Comparison of ENCODE assay signal across 1 cellular context in the genomic region with DNA sequence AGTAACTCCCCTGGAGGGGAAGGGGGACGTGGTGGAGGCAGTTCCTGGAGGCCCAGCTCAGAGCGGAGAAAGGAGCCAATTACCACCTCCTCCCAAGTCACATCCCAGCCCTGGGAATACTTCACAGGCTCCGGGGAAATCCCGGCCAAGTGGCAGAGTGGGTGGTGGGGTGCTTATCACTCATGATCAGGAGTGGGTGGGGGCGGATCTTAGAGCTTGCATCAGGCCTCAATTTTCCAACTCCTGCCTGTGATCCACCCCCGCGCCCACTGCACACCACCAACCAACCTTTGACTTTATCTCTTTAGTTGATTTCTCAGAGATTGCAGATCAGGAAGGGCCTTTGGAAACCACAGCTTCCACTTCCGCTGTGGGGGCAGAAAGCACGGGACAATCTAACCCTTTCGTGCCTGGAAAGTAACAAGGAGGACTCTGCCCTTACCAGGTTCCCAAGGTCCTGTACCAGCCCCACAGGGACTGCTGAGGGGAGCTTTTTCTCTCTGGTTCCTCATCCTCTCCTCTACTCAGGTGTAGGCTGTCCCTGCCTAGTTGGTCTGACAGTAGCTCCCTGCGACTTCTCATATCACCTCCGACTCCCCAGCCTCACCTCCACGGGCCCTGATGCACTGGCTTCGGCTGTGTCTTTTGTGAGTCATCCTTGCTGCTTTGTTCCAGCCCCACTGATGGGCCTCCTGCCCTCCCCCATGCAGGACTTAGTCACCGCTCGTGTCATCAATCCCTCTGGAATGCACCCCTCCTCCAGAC.
TF ChIP-seq lines count a peak whose summit lies in the region.

No MANE protein-coding gene starts in this region.

TF ChIP-seq in K562, 482 proteins besides CTCF, POLR2A, EP300 and RAD21 (continued from another document and continues in another):
- no peak for TF ChIP-seq CHAMP1 (IDR thresholded peaks at IDR 0.05)
- TF ChIP-seq SMARCA4 (IDR thresholded peaks at IDR 0.05), result peak; percentile 95
- TF ChIP-seq ZNF551 (CRISPR knock-in tag; IDR thresholded peaks at IDR 0.05), result no peak
- no peak for TF ChIP-seq USF2 (CRISPR knock-in tag; IDR thresholded peaks at IDR 0.05)
- TF ChIP-seq SREBF1 (IDR thresholded peaks at IDR 0.05; ENCODE audit: borderline replicate concordance, low read depth, low read length), result no peak
- peak; percentile 22; the same call in 1 of the 2 replicates for TF ChIP-seq RAD51 (IDR thresholded peaks at IDR 0.05; ENCODE audit: borderline replicate concordance, low read depth)
- peak; percentile 15; the same call in 1 of the 2 replicates for TF ChIP-seq EHMT2 (IDR thresholded peaks at IDR 0.05)
- peak; percentile 71 for TF ChIP-seq EP400 (IDR thresholded peaks at IDR 0.05)
- TF ChIP-seq ILF3 (IDR thresholded peaks at IDR 0.05; ENCODE audit: borderline replicate concordance), result no peak; the same call in 1 of the 2 replicates
- TF ChIP-seq, protein P1, sequence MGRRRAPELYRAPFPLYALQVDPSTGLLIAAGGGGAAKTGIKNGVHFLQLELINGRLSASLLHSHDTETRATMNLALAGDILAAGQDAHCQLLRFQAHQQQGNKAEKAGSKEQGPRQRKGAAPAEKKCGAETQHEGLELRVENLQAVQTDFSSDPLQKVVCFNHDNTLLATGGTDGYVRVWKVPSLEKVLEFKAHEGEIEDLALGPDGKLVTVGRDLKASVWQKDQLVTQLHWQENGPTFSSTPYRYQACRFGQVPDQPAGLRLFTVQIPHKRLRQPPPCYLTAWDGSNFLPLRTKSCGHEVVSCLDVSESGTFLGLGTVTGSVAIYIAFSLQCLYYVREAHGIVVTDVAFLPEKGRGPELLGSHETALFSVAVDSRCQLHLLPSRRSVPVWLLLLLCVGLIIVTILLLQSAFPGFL (CRISPR knock-in tag; IDR thresholded peaks at IDR 0.05), result no peak
- TF ChIP-seq PTRF (tag; IDR thresholded peaks at IDR 0.05), result no peak
- TF ChIP-seq MCM3 (IDR thresholded peaks at IDR 0.05), result no peak
- no peak for TF ChIP-seq SRSF7 (optimal IDR thresholded peaks at IDR 0.05; ENCODE audit: low read depth, low read length)
- no peak for TF ChIP-seq MIER1 (IDR thresholded peaks at IDR 0.05; ENCODE audit: low read depth)
- no peak for TF ChIP-seq MAFK (IDR thresholded peaks at IDR 0.05; ENCODE audit: low read length)
- no peak for TF ChIP-seq RBM39 (optimal IDR thresholded peaks at IDR 0.05; ENCODE audit: low read depth, low read length)
- no peak for TF ChIP-seq FOXA1 (IDR thresholded peaks at IDR 0.05; ENCODE audit: borderline replicate concordance)
- TF ChIP-seq, protein P2, sequence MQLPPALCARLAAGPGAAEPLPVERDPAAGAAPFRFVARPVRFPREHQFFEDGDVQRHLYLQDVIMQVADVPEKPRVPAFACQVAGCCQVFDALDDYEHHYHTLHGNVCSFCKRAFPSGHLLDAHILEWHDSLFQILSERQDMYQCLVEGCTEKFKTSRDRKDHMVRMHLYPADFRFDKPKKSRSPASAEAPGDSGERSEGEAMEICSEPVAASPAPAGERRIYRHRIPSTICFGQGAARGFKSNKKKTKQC (CRISPR knock-in tag; IDR thresholded peaks at IDR 0.05), result peak; percentile 62; the same call in 1 of the 2 replicates
- TF ChIP-seq DLX4 (CRISPR knock-in tag; IDR thresholded peaks at IDR 0.05), result no peak
- TF ChIP-seq CCNT2 (IDR thresholded peaks at IDR 0.05; ENCODE audit: borderline replicate concordance, extremely low read depth, insufficient read length, low read depth, low read length), result peak; percentile 76
- TF ChIP-seq ZNF436 (CRISPR knock-in tag; IDR thresholded peaks at IDR 0.05), result no peak
- TF ChIP-seq, protein P3, sequence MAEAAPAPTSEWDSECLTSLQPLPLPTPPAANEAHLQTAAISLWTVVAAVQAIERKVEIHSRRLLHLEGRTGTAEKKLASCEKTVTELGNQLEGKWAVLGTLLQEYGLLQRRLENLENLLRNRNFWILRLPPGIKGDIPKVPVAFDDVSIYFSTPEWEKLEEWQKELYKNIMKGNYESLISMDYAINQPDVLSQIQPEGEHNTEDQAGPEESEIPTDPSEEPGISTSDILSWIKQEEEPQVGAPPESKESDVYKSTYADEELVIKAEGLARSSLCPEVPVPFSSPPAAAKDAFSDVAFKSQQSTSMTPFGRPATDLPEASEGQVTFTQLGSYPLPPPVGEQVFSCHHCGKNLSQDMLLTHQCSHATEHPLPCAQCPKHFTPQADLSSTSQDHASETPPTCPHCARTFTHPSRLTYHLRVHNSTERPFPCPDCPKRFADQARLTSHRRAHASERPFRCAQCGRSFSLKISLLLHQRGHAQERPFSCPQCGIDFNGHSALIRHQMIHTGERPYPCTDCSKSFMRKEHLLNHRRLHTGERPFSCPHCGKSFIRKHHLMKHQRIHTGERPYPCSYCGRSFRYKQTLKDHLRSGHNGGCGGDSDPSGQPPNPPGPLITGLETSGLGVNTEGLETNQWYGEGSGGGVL (CRISPR knock-in tag; IDR thresholded peaks at IDR 0.05), result no peak
- TF ChIP-seq ZNF133 (CRISPR knock-in tag; IDR thresholded peaks at IDR 0.05), result no peak
- TF ChIP-seq HMG20A (CRISPR knock-in tag; conservative IDR thresholded peaks at IDR 0.05), result no peak
- no peak for TF ChIP-seq E2F6 (IDR thresholded peaks at IDR 0.05; ENCODE audit: borderline replicate concordance in 1 of 2, extremely low read depth in 1 of 2, insufficient read depth in 1 of 2, insufficient read length in 1 of 2, low read depth in 1 of 2, low read length in 1 of 2, poor library complexity in 1 of 2, severe bottlenecking in 1 of 2)
- TF ChIP-seq E2F5 (CRISPR knock-in tag; IDR thresholded peaks at IDR 0.05), result no peak
- TF ChIP-seq ZNF707 (CRISPR knock-in tag; conservative IDR thresholded peaks at IDR 0.05), result 0 out of 2 replicates have a peak, but pooled peaks have one; percentile 33
- TF ChIP-seq KDM4B (IDR thresholded peaks at IDR 0.05; ENCODE audit: borderline replicate concordance in 2 of 2, low read depth in 1 of 2), result peak in 1 of 2 experiments; percentile 27; a peak in 1 of 4 replicates
- TF ChIP-seq ZNF217 (CRISPR knock-in tag; IDR thresholded peaks at IDR 0.05), result no peak
- TF ChIP-seq POLR2G (IDR thresholded peaks at IDR 0.05; ENCODE audit: low read depth, low read length), result peak; percentile 61
- no peak for TF ChIP-seq ZNF445 (CRISPR knock-in tag; IDR thresholded peaks at IDR 0.05; ENCODE audit: low read depth)
- TF ChIP-seq ZNF263 (CRISPR knock-in tag; IDR thresholded peaks at IDR 0.05; ENCODE audit: borderline replicate concordance), result peak; percentile 53; the same call in 1 of the 2 replicates
- TF ChIP-seq, protein P4, sequence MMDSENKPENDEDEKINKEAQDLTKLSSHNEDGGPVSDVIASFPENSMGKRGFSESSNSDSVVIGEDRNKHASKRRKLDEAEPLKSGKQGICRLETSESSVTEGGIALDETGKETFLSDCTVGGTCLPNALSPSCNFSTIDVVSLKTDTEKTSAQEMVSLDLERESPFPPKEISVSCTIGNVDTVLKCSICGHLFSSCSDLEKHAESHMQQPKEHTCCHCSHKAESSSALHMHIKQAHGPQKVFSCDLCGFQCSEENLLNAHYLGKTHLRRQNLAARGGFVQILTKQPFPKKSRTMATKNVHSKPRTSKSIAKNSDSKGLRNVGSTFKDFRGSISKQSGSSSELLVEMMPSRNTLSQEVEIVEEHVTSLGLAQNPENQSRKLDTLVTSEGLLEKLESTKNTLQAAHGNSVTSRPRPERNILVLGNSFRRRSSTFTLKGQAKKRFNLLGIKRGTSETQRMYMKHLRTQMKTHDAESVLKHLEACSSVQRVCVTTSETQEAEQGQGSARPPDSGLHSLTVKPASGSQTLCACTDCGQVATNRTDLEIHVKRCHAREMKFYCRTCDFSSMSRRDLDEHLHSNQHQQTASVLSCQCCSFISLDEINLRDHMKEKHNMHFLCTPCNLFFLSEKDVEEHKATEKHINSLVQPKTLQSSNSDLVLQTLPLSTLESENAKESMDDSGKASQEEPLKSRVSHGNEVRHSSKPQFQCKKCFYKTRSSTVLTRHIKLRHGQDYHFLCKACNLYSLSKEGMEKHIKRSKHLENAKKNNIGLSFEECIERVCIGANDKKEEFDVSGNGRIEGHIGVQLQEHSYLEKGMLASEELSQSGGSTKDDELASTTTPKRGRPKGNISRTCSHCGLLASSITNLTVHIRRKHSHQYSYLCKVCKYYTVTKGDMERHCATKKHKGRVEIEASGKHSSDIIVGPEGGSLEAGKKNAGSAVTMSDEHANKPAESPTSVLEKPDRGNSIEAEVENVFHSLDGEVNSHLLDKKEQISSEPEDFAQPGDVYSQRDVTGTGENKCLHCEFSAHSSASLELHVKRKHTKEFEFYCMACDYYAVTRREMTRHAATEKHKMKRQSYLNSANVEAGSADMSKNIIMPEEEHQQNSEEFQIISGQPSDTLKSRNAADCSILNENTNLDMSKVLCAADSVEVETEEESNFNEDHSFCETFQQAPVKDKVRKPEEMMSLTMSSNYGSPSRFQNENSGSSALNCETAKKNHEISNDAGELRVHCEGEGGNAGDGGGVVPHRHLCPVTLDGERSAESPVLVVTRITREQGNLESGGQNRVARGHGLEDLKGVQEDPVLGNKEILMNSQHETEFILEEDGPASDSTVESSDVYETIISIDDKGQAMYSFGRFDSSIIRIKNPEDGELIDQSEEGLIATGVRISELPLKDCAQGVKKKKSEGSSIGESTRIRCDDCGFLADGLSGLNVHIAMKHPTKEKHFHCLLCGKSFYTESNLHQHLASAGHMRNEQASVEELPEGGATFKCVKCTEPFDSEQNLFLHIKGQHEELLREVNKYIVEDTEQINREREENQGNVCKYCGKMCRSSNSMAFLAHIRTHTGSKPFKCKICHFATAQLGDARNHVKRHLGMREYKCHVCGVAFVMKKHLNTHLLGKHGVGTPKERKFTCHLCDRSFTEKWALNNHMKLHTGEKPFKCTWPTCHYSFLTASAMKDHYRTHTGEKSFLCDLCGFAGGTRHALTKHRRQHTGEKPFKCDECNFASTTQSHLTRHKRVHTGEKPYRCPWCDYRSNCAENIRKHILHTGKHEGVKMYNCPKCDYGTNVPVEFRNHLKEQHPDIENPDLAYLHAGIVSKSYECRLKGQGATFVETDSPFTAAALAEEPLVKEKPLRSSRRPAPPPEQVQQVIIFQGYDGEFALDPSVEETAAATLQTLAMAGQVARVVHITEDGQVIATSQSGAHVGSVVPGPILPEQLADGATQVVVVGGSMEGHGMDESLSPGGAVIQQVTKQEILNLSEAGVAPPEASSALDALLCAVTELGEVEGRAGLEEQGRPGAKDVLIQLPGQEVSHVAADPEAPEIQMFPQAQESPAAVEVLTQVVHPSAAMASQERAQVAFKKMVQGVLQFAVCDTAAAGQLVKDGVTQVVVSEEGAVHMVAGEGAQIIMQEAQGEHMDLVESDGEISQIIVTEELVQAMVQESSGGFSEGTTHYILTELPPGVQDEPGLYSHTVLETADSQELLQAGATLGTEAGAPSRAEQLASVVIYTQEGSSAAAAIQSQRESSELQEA (IDR thresholded peaks at IDR 0.05; ENCODE audit: low read depth), result no peak
- TF ChIP-seq U2AF2 (optimal IDR thresholded peaks at IDR 0.05; ENCODE audit: low read depth, low read length), result no peak
- no peak for TF ChIP-seq FOXJ3 (CRISPR knock-in tag; IDR thresholded peaks at IDR 0.05)
- no peak for TF ChIP-seq ZNF165 (CRISPR knock-in tag; IDR thresholded peaks at IDR 0.05; ENCODE audit: borderline replicate concordance)
- TF ChIP-seq RBM17 (IDR thresholded peaks at IDR 0.05; ENCODE audit: borderline replicate concordance, low read depth, low read length), result no peak
- no peak for TF ChIP-seq RFX1 (IDR thresholded peaks at IDR 0.05)
- no peak for TF ChIP-seq SETDB1 (IDR thresholded peaks at IDR 0.05; ENCODE audit: low read length)
- 0 out of 2 replicates have a peak, but pooled peaks have one; percentile 12 for TF ChIP-seq SMAD3 (CRISPR knock-in tag; conservative IDR thresholded peaks at IDR 0.05)
- peak; percentile 4; the same call in 1 of the 2 replicates for TF ChIP-seq USF1 (CRISPR knock-in tag; IDR thresholded peaks at IDR 0.05)
- peak; percentile 98 for TF ChIP-seq CTBP1 (IDR thresholded peaks at IDR 0.05; ENCODE audit: borderline replicate concordance)
- TF ChIP-seq ZNF24 (IDR thresholded peaks at IDR 0.05), result peak; percentile 18; the same call in 1 of the 2 replicates
